In genomic region chr1:111175349-111175748, GRCh38 we compare ENCODE assay signal across 2 cellular contexts.
TF ChIP-seq lines count a peak whose summit lies in the region.

No MANE protein-coding gene starts in this region.

TF ChIP-seq in IMR-90, 13 proteins besides CTCF, POLR2A, EP300 and RAD21:
- TF ChIP-seq MAZ (IDR thresholded peaks at IDR 0.05; ENCODE audit: borderline replicate concordance, low read depth, low read length) (no peak), NFE2L2 (IDR thresholded peaks at IDR 0.05; ENCODE audit: low read depth, low read length) (no peak), CEBPB (IDR thresholded peaks at IDR 0.05; ENCODE audit: low read depth, low read length) (peak; percentile 82)

TF ChIP-seq in H1, 55 proteins besides CTCF, POLR2A, EP300 and RAD21:
- no peak for TF ChIP-seq MAFK (IDR thresholded peaks at IDR 0.05; ENCODE audit: low read depth, low read length)
- peak; percentile 70 for TF ChIP-seq CEBPB (IDR thresholded peaks at IDR 0.05; ENCODE audit: low read depth, low read length)
- TF ChIP-seq PHF8 (conservative IDR thresholded peaks at IDR 0.05; ENCODE audit: low read depth, low read length) = no peak
